In genomic region chr7:51255536-51256243, GRCh38 we compare ENCODE assay signal across 12 cellular contexts.
A peak's percentile ranks its signal among the peaks of the same experiment; 100 is the strongest.
DNase-seq lines count a peak whose midpoint lies in the region; ATAC-seq, FAIRE-seq and TF ChIP-seq lines count a peak whose summit lies in the region.
"Had no signal": no experiment of that assay in that cellular context is flagged by ENCODE, and none has a peak within 500 bp of the region (broad histone marks: within the 10 kb centered on the region; RNA-seq: fewer than 3 reads in every experiment).

No MANE protein-coding gene starts in this region.

- no peak overlapping the region; the same call in 1 of the 2 replicates for H3K4me2 ChIP-seq in GM23338

- H3K4me1 Mint-ChIP-seq in GM23338: peaks cover 12% of the 10 kb centered on the region; the same call in 2 of the 3 replicates
- H3K4me1 Mint-ChIP-seq in effector memory CD8-positive, alpha-beta T cell (ENCODE audit: low read depth in 2 of 2): no peaks in the 10 kb centered on the region
- no peaks in the 10 kb centered on the region for H3K4me1 Mint-ChIP-seq in activated T-helper 1 cell treated with anti-CD3 and anti-CD28 coated beads, Interleukin-12 subunit alpha, Interleukin-12 subunit beta, Interleukin-2, Interleukin-4 antibody, amounts not matched to agents 30 ng/mL and 10 ng/mL and 1 ng/mL, durations not matched to agents 14 hours and 24 hours and 36 hours (ENCODE audit: low read depth)

- no peak for FAIRE-seq in bronchial epithelial cell (lab: Jason Lieb, UNC)

- no peak overlapping the region for H3K27ac Mint-ChIP-seq in GM23338
- no peak overlapping the region for H3K27ac Mint-ChIP-seq in effector memory CD8-positive, alpha-beta T cell
- H3K27ac Mint-ChIP-seq in activated T-helper 1 cell treated with anti-CD3 and anti-CD28 coated beads, Interleukin-12 subunit alpha, Interleukin-12 subunit beta, Interleukin-2, Interleukin-4 antibody, amounts not matched to agents 30 ng/mL and 10 ng/mL and 1 ng/mL, durations not matched to agents 14 hours and 24 hours and 36 hours: no peak overlapping the region
- H3K27ac Mint-ChIP-seq: activated CD8-positive, alpha-beta T cell treated with anti-CD3 and anti-CD28 coated beads for 36 hours had no signal

- no peaks in the 10 kb centered on the region for H3K36me3 Mint-ChIP-seq in GM23338 (ENCODE audit: low read depth)
- no peaks in the 10 kb centered on the region for H3K36me3 Mint-ChIP-seq in effector memory CD8-positive, alpha-beta T cell (ENCODE audit: insufficient read depth)
- H3K36me3 Mint-ChIP-seq in activated T-helper 1 cell treated with anti-CD3 and anti-CD28 coated beads, Interleukin-12 subunit alpha, Interleukin-12 subunit beta, Interleukin-2, Interleukin-4 antibody, amounts not matched to agents 30 ng/mL and 10 ng/mL and 1 ng/mL, durations not matched to agents 14 hours and 24 hours and 36 hours (ENCODE audit: low read depth): no peaks in the 10 kb centered on the region

- intact Hi-C loops in activated T-helper 1 cell treated with anti-CD3 and anti-CD28 coated beads, Interleukin-12 subunit alpha, Interleukin-12 subunit beta, Interleukin-2, Interleukin-4 antibody, amounts not matched to agents 30 ng/mL and 10 ng/mL and 1 ng/mL, durations not matched to agents 14 hours and 24 hours and 36 hours (cut with micrococcal nuclease): no loop called here

- H2AFZ ChIP-seq in GM23338: no peak overlapping the region

- H3K4me1 ChIP-seq in GM23338 (ENCODE audit: insufficient read depth): peaks cover 5% of the 10 kb centered on the region

- H3K27me3 ChIP-seq in GM23338 (ENCODE audit: insufficient read depth): no peaks in the 10 kb centered on the region
- no peaks in the 10 kb centered on the region for H3K27me3 ChIP-seq in bronchial epithelial cell (ENCODE audit: control insufficient read depth, insufficient read depth, low read length)

- H3K4me3 Mint-ChIP-seq in GM23338: no peak overlapping the region
- H3K4me3 Mint-ChIP-seq in effector memory CD8-positive, alpha-beta T cell: no peak overlapping the region
- no peak overlapping the region for H3K4me3 Mint-ChIP-seq in activated T-helper 1 cell treated with anti-CD3 and anti-CD28 coated beads, Interleukin-12 subunit alpha, Interleukin-12 subunit beta, Interleukin-2, Interleukin-4 antibody, amounts not matched to agents 30 ng/mL and 10 ng/mL and 1 ng/mL, durations not matched to agents 14 hours and 24 hours and 36 hours
- H3K4me3 Mint-ChIP-seq: activated CD8-positive, alpha-beta T cell treated with anti-CD3 and anti-CD28 coated beads for 36 hours had no signal

- peaks cover 10% of the 10 kb centered on the region for H4K20me1 ChIP-seq in GM23338 (replicated peaks; ENCODE audit: insufficient read depth)

- no peaks in the 10 kb centered on the region for H3K27me3 Mint-ChIP-seq in GM23338 (ENCODE audit: insufficient read depth, low read depth, poor library complexity)
- peaks cover 6 to 24% of the 10 kb centered on the region in 2 donors for H3K27me3 Mint-ChIP-seq in effector memory CD8-positive, alpha-beta T cell
- H3K27me3 Mint-ChIP-seq in activated T-helper 1 cell treated with anti-CD3 and anti-CD28 coated beads, Interleukin-12 subunit alpha, Interleukin-12 subunit beta, Interleukin-2, Interleukin-4 antibody, amounts not matched to agents 30 ng/mL and 10 ng/mL and 1 ng/mL, durations not matched to agents 14 hours and 24 hours and 36 hours (ENCODE audit: insufficient read depth): peaks cover 3% of the 10 kb centered on the region

- H3K4me3 ChIP-seq in GM23338: no peak overlapping the region
- H3K4me3 ChIP-seq in bronchial epithelial cell (ENCODE audit: low read depth, low read length): no peak overlapping the region

- no peaks in the 10 kb centered on the region for H3F3A ChIP-seq in GM23338 (replicated peaks; ENCODE audit: low read depth)

- H3K9me3 Mint-ChIP-seq in GM23338: no peaks in the 10 kb centered on the region
- no peaks in the 10 kb centered on the region for H3K9me3 Mint-ChIP-seq in effector memory CD8-positive, alpha-beta T cell
- H3K9me3 Mint-ChIP-seq in activated T-helper 1 cell treated with anti-CD3 and anti-CD28 coated beads, Interleukin-12 subunit alpha, Interleukin-12 subunit beta, Interleukin-2, Interleukin-4 antibody, amounts not matched to agents 30 ng/mL and 10 ng/mL and 1 ng/mL, durations not matched to agents 14 hours and 24 hours and 36 hours: no peaks in the 10 kb centered on the region
- H3K9me3 Mint-ChIP-seq: activated CD8-positive, alpha-beta T cell treated with anti-CD3 and anti-CD28 coated beads for 36 hours had no signal

- H3K9me2 ChIP-seq in GM23338 (ENCODE audit: insufficient read depth): no peaks in the 10 kb centered on the region

- TF ChIP-seq CTCF in GM23338 (conservative IDR thresholded peaks at IDR 0.05; ENCODE audit: low read depth in 2 of 2) (no peak), bronchial epithelial cell (IDR thresholded peaks at IDR 0.05; ENCODE audit: insufficient read depth, low read length, severe bottlenecking) (no peak)

- H3K27ac ChIP-seq in GM23338 (ENCODE audit: low read depth): peak overlapping the region; percentile 41
- H3K27ac ChIP-seq: neutrophil had no signal

- peaks cover 91% of the 10 kb centered on the region for H3K79me2 ChIP-seq in GM23338 (replicated peaks; ENCODE audit: insufficient read depth)

- peak; percentile 69 for ATAC-seq in GM23338
- ATAC-seq in activated CD4-positive, CD25-positive, alpha-beta regulatory T cell treated with anti-CD3 and anti-CD28 coated beads, Interleukin-2, amount 50 U/mL, for 24 hours: no peak
- no peak for ATAC-seq in effector memory CD8-positive, alpha-beta T cell (replicated peaks)
- ATAC-seq: activated CD8-positive, alpha-beta T cell treated with anti-CD3 and anti-CD28 coated beads for 36 hours had no signal

- DNase-seq in GM23338 (ENCODE audit: low spot score): no peak
- peak; percentile 54 for DNase-seq in bronchial epithelial cell (ENCODE audit: low read depth)
- peak; percentile 94 for DNase-seq in kidney tubule cell (ENCODE audit: low spot score)
- peak; percentile 28 for DNase-seq in renal cortical epithelial cell (ENCODE audit: low read depth)
- DNase-seq in NCI-H2029 (lab: John Stamatoyannopoulos, UW): no peak
- no peak for DNase-seq in effector memory CD8-positive, alpha-beta T cell
- no peak for DNase-seq in activated T-helper 1 cell treated with anti-CD3 and anti-CD28 coated beads, Interleukin-12 subunit alpha, Interleukin-12 subunit beta, Interleukin-2, Interleukin-4 antibody, amounts not matched to agents 30 ng/mL and 10 ng/mL and 1 ng/mL, durations not matched to agents 14 hours and 24 hours and 36 hours (ENCODE audit: low spot score)
- DNase-seq: activated CD8-positive, alpha-beta T cell treated with anti-CD3 and anti-CD28 coated beads for 36 hours; cerebellar nuclear complex; DMS153 had no signal

- H3K36me3 ChIP-seq in GM23338 (ENCODE audit: insufficient read depth) (no peaks in the 10 kb centered on the region), bronchial epithelial cell (ENCODE audit: control insufficient read depth, insufficient read depth, low read length) (no peaks in the 10 kb centered on the region)
- H3K36me3 ChIP-seq: neutrophil had no signal

TF ChIP-seq in GM23338, 12 proteins besides CTCF, POLR2A, EP300 and RAD21 (continues in another document):
- TF ChIP-seq ZNF114 (CRISPR knock-in tag; IDR thresholded peaks at IDR 0.05): no peak
- TF ChIP-seq EZH2 (IDR thresholded peaks at IDR 0.05; ENCODE audit: low read depth, unreplicated experiment): no peak
- no peak for TF ChIP-seq STAT1 (IDR thresholded peaks at IDR 0.05; ENCODE audit: unreplicated experiment)
- TF ChIP-seq, protein P1, sequence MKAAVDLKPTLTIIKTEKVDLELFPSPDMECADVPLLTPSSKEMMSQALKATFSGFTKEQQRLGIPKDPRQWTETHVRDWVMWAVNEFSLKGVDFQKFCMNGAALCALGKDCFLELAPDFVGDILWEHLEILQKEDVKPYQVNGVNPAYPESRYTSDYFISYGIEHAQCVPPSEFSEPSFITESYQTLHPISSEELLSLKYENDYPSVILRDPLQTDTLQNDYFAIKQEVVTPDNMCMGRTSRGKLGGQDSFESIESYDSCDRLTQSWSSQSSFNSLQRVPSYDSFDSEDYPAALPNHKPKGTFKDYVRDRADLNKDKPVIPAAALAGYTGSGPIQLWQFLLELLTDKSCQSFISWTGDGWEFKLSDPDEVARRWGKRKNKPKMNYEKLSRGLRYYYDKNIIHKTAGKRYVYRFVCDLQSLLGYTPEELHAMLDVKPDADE (IDR thresholded peaks at IDR 0.05): no peak
- no peak for TF ChIP-seq CREB1 (CRISPR knock-in tag; IDR thresholded peaks at IDR 0.05; ENCODE audit: low read depth)
- no peak for TF ChIP-seq ZNF331 (CRISPR knock-in tag; IDR thresholded peaks at IDR 0.05; ENCODE audit: low read depth)
- TF ChIP-seq REST (IDR thresholded peaks at IDR 0.05; ENCODE audit: unreplicated experiment): no peak
- no peak for TF ChIP-seq JUNB (IDR thresholded peaks at IDR 0.05; ENCODE audit: unreplicated experiment)
- no peak for TF ChIP-seq NANOG (IDR thresholded peaks at IDR 0.05; ENCODE audit: borderline replicate concordance)

Comparison
In these comparisons a context has a peak if more than half of its experiments do, and no peak if none do; other contexts are left out.
1. DNase-seq: peak in bronchial epithelial cell (single experiment), kidney tubule cell (single experiment) and renal cortical epithelial cell (single experiment); none in GM23338 (single experiment), NCI-H2029 (single experiment), effector memory CD8-positive, alpha-beta T cell (0 of 3) and activated T-helper 1 cell treated with anti-CD3 and anti-CD28 coated beads, Interleukin-12 subunit alpha, Interleukin-12 subunit beta, Interleukin-2, Interleukin-4 antibody, amounts not matched to agents 30 ng/mL and 10 ng/mL and 1 ng/mL, durations not matched to agents 14 hours and 24 hours and 36 hours (single experiment).